In genomic region chr11:47392546-47393162, GRCh38 we compare ENCODE assay signal across 1 cellular context.
TF ChIP-seq lines count a peak whose summit lies in the region.

No MANE protein-coding gene starts in this region.

TF ChIP-seq in HepG2, 621 proteins besides CTCF, POLR2A, EP300 and RAD21:
- TF ChIP-seq CBX2 (IDR thresholded peaks at IDR 0.05; ENCODE audit: low read depth, low read length) = no peak
- no peak for TF ChIP-seq CBX2 (CRISPR knock-in tag; IDR thresholded peaks at IDR 0.05; ENCODE audit: low read depth)
- TF ChIP-seq ZNF280B (CRISPR knock-in tag; IDR thresholded peaks at IDR 0.05; ENCODE audit: borderline replicate concordance) = 0 out of 2 replicates have a peak, but pooled peaks have one; percentile 28
- no peak for TF ChIP-seq ZXDC (CRISPR knock-in tag; IDR thresholded peaks at IDR 0.05)
